8 cellular contexts compared by ENCODE assay signal in the genomic region with DNA sequence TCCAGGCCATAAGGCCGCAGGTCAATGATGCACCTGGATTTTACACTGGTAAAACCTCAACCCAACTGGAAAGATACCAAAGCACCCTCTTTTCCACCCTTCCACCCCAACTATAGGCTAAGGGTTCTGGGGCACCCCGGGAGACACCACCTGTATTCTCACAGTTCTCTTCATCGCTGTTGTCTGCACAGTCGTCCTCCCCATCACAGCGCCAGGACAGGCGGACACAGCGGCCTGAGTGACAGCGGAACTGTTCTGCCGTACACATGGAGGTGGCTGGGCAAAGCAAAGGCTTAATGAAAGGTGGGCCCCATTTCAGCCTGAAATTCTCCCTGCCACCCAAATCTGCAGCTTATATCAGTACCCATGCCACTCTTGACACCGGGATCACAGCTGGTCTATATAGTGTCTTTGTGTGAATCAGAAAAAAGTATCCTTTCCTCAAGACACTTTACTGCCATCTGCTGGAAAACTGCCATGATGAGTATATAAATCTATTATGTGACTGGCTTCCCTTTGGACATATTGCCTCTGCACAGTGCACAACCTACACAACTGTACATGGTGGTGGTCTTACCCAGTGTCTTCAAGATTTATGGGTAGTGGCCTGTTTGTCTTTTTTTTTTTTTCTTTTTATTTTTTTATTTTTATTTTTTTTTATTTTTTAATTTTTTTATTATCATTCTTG. TPM values are rescaled to one million over a fixed set of nuclear protein-coding genes. Genes with fewer than 3 reads are reported as not detected.
DNase-seq lines count a peak whose midpoint lies in the region; ATAC-seq, FAIRE-seq and TF ChIP-seq lines count a peak whose summit lies in the region.

No MANE protein-coding gene starts in this region.

- no peak for TF ChIP-seq RAD21 in GM12878 (IDR thresholded peaks at IDR 0.05; ENCODE audit: insufficient read depth, low read depth, low read length)

- peak overlapping the region; percentile 15 for H3K14ac ChIP-seq in trophoblast cell (ENCODE audit: low read length)

- no TSS peak for BruUV-seq in GM12878 (replicated peaks; lab: Mats Ljungman, UMichigan)

- no peak overlapping the region for H4K12ac ChIP-seq in trophoblast cell (ENCODE audit: low read depth, low read length)

- peak overlapping the region; percentile 26 for H3K18ac ChIP-seq in trophoblast cell (ENCODE audit: low read length)

- CTCF ChIA-PET in GM12878 (lab: Yijun Ruan, JAX), result interaction anchor here (0.7 to 1.8 kb wide), 6 partner anchors 16 to 258 kb away, joined by 3 to 6 read pairs (median 3); a partner anchor contains a TSS

- FAIRE-seq in GM12878 (lab: Jason Lieb, UNC), result peak; percentile 79

- peak; percentile 50 for TF ChIP-seq CTCF in GM12873 (IDR thresholded peaks at IDR 0.05; ENCODE audit: insufficient read depth, low read depth, low read length, missing control alignments)
- peak; percentile 32 to 40 (median 39); a peak in 4 of 6 replicates for TF ChIP-seq CTCF in GM12878 (IDR thresholded peaks at IDR 0.05 in 2 of 3, conservative IDR thresholded peaks at IDR 0.05 in 1 of 3; ENCODE audit: control insufficient read depth in 2 of 3, extremely low read depth in 1 of 3, insufficient read depth in 1 of 3, low read depth in 3 of 3, low read length in 3 of 3)

- in situ Hi-C loops in ACHN (cut with HindIII; ENCODE audit: low pct_ligation_motif_present, low pct_unique_long_range_greater_than_20kb, low sequenced_read_pairs) (no loop called here), GM12878 (cut with MboI) (no loop called here)

- peak; percentile 78 for ATAC-seq in GM12878
- ATAC-seq in GM21528 (IDR thresholded peaks at IDR 0.05; ENCODE audit: low FRiP score, unreplicated experiment), result no peak
- ATAC-seq in GM21360 (IDR thresholded peaks at IDR 0.05; ENCODE audit: unreplicated experiment), result no peak

- H3K9me3 ChIP-seq in GM12878 (replicated peaks; ENCODE audit: control insufficient read depth, insufficient read depth, low read length) (no peaks in the 10 kb centered on the region), trophoblast cell (ENCODE audit: insufficient read depth, low read depth, low read length) (peaks cover 4% of the 10 kb centered on the region)

- SMC1A ChIA-PET in GM12878 (lab: Charles Lee; ENCODE audit: uncharacterized antibody, unreplicated experiment), result no interaction called here

- WGBS in GM12878 (ENCODE audit: insufficient coverage, insufficient replicate concordance, low lambda C conversion rate, missing lambda C conversion rate), result 61% methylated on average over 10 of the region's 10 CpGs
- no CpG with 5 or more reads among the region's 10 CpGs for WGBS in trophoblast cell (ENCODE audit: extremely low coverage, insufficient coverage, insufficient read length)

- no peak overlapping the region for H2AFZ ChIP-seq in GM12878 (ENCODE audit: control insufficient read depth, low read depth, low read length)
- no peak overlapping the region for H2AFZ ChIP-seq in trophoblast cell (ENCODE audit: insufficient read depth, low read length, poor library complexity)

- H3K9ac ChIP-seq in GM12878 (ENCODE audit: control insufficient read depth, insufficient read depth, low read length), result no peak overlapping the region
- no peak overlapping the region for H3K9ac ChIP-seq in trophoblast cell (ENCODE audit: low read length)

- H3K23ac ChIP-seq in trophoblast cell (ENCODE audit: low read length), result no peak overlapping the region

- H4K8ac ChIP-seq in trophoblast cell (ENCODE audit: low read depth, low read length), result peak overlapping the region; percentile 67

- H2BK120ac ChIP-seq in trophoblast cell (ENCODE audit: insufficient read depth, low read length, poor library complexity), result peak overlapping the region; percentile 15

- H3K79me2 ChIP-seq in GM12878 (ENCODE audit: control insufficient read depth, insufficient read depth, low read length) (no peaks in the 10 kb centered on the region), trophoblast cell (ENCODE audit: control insufficient read depth, insufficient read depth, low read length, poor library complexity) (no peaks in the 10 kb centered on the region)

- H3K4ac ChIP-seq in trophoblast cell (ENCODE audit: low read depth, low read length), result peak overlapping the region; percentile 24

- H3K27ac ChIP-seq in GM12878 (ENCODE audit: control insufficient read depth, insufficient read depth) (no peak overlapping the region), trophoblast cell (ENCODE audit: low read depth, low read length) (peak overlapping the region; percentile 14)

- TF ChIP-seq EP300 in GM12878 (IDR thresholded peaks at IDR 0.05; ENCODE audit: borderline replicate concordance in 1 of 2, control insufficient read depth in 1 of 2, low read depth in 2 of 2, low read length in 2 of 2), result no peak

- H3K4me3 ChIP-seq in GM12878 (no peak overlapping the region), trophoblast cell (ENCODE audit: low read depth, low read length) (no peak overlapping the region)

- H3K4me2 ChIP-seq in GM12878 (ENCODE audit: control insufficient read depth, insufficient read depth) (no peak overlapping the region), trophoblast cell (ENCODE audit: low read length) (no peak overlapping the region)

- intact Hi-C loops in GM12878 (cut with micrococcal nuclease; ENCODE audit: unreplicated experiment), result no loop called here

- H3K27me3 ChIP-seq in GM12878 (replicated peaks in 1 of 2; ENCODE audit: control insufficient read depth in 2 of 2, insufficient read depth in 2 of 2, low read length in 1 of 2) (no peaks in the 10 kb centered on the region), trophoblast cell (ENCODE audit: insufficient read depth, low read length) (no peaks in the 10 kb centered on the region)

- TF ChIP-seq POLR2A in GM12878 (IDR thresholded peaks at IDR 0.05; ENCODE audit: low read depth, low read length), result no peak

- RAD21 ChIA-PET in GM12878 (lab: Charles Lee; ENCODE audit: unreplicated experiment), result interaction anchor here (0.9 to 1.1 kb wide), 2 partner anchors 10 to 256 kb away, joined by 3 to 4 read pairs; no protein-coding TSS in a partner anchor

- no peaks in the 10 kb centered on the region for H3K4me1 ChIP-seq in GM12878 (ENCODE audit: control insufficient read depth, insufficient read depth, low read length)
- peaks cover 24 to 32% of the 10 kb centered on the region in 2 experiments for H3K4me1 ChIP-seq in trophoblast cell (ENCODE audit: control insufficient read depth in 1 of 2, insufficient read depth in 2 of 2, low read length in 2 of 2)

- H2AK5ac ChIP-seq in trophoblast cell (ENCODE audit: low read length), result peak overlapping the region; percentile 11

- H3K36me3 ChIP-seq in GM12878 (ENCODE audit: control insufficient read depth in 2 of 2, insufficient read depth in 2 of 2, low read length in 1 of 2) (no peaks in the 10 kb centered on the region), trophoblast cell (ENCODE audit: control insufficient read depth in 1 of 2, insufficient read depth in 2 of 2, low read length in 2 of 2) (peaks cover 12 to 16% of the 10 kb centered on the region in 2 experiments)

- peaks cover 12% of the 10 kb centered on the region for H3K79me1 ChIP-seq in trophoblast cell (ENCODE audit: low read length)

- POLR2A ChIA-PET in GM12878 (lab: Charles Lee), result no interaction called here

- H2BK5ac ChIP-seq in trophoblast cell (ENCODE audit: low read depth, low read length, poor library complexity), result no peak overlapping the region

- H2BK12ac ChIP-seq in trophoblast cell (ENCODE audit: low read length), result no peak overlapping the region

- DNase-seq in ACHN, result peak; percentile 69
- DNase-seq in NCI-H446 treated with DMSO at 0.1 percent for 48 hours (lab: John Stamatoyannopoulos, UW), result peak; percentile 70
- no peak for DNase-seq in GM12878 (ENCODE audit: low read depth, low spot score)
- peak in 1 of 2 donors; percentile 79 for DNase-seq in trophoblast cell
- no peak for DNase-seq in KG1 (lab: John Stamatoyannopoulos, UW)

- H4K91ac ChIP-seq in trophoblast cell (ENCODE audit: low read depth, low read length), result peak overlapping the region; percentile 46

- no peaks in the 10 kb centered on the region for H4K20me1 ChIP-seq in GM12878 (ENCODE audit: control insufficient read depth, insufficient read depth)

RNA-seq across cellular contexts. Expression of a gene that starts 21.5 kb away (rescaled TPM):
- 0.06 TPM in 1 of 2 replicates, not detected in the other for total RNA-seq in GM12878 (2013; cell fraction: nucleolus; rRNA removed)
- under 0.01 TPM in 1 of 2 replicates, not detected in the other for total RNA-seq in GM12878 (2014; rRNA removed)
- total RNA-seq in GM12878 (2014; rRNA removed; fragmentation: Illumina TruSeq; extraction: Trizol), result 0.04 and 0.05 TPM in 2 replicates
- 0.21 TPM in 1 of 2 replicates, not detected in the other for total RNA-seq in GM12878 (2021)
- 0.22 TPM for polyA plus RNA-seq in GM12878 (2011; ENCODE audit: low read depth)
- polyA plus RNA-seq in GM12878 (2011; rRNA removed), result not detected in 2 replicates
- polyA plus RNA-seq in GM12878 (2011; cell fraction: cytosol; rRNA removed), result under 0.01 TPM in 1 of 2 replicates, not detected in the other
- 0.01 and 0.10 TPM in 2 replicates for polyA plus RNA-seq in GM12878 (2011; cell fraction: nucleus; rRNA removed)
- polyA plus RNA-seq in GM12878 (2012), result 0.21 and 0.30 TPM in 2 replicates
- polyA plus RNA-seq in GM12878 (2014; fragmentation: Illumina TruSeq; extraction: Trizol), result 0.06 TPM in 1 of 2 replicates, not detected in the other
- polyA plus RNA-seq in GM12878 (2014; fragmentation: Nextera tagmentation; extraction: Ambion mirVana), result not detected
- polyA plus RNA-seq in GM12878 (2014; rRNA removed), result 0.01 and 0.03 TPM in 2 replicates
- not detected for polyA plus RNA-seq in GM12878 (2016; fragmentation: Nextera tagmentation; extraction: Ambion mirVana)
- 0.05 TPM in 1 of 2 replicates, not detected in the other for polyA minus RNA-seq in GM12878 (2011; rRNA and poly(A)+ RNA removed)
- not detected in 2 replicates for polyA minus RNA-seq in GM12878 (2011; cell fraction: cytosol; rRNA and poly(A)+ RNA removed)
- not detected in 2 replicates for polyA minus RNA-seq in GM12878 (2011; cell fraction: nucleus; rRNA and poly(A)+ RNA removed)
- 6.5 and 6.9 TPM in 2 replicates for polyA plus RNA-seq in trophoblast cell (2013)

RNA-seq across cellular contexts. Expression of a gene that starts 39.7 kb away (rescaled TPM):
- 65.5 and 70.7 TPM in 2 replicates for total RNA-seq in GM12878 (2013; cell fraction: nucleolus; rRNA removed)
- total RNA-seq in GM12878 (2014; rRNA removed) (16.0 and 19.6 TPM in 2 replicates), GM12878 (2014; rRNA removed; fragmentation: Illumina TruSeq; extraction: Trizol) (12.3 and 13.9 TPM in 2 replicates), GM12878 (2021) (15.0 and 16.5 TPM in 2 replicates)
- 12.4 TPM for polyA plus RNA-seq in GM12878 (2011; ENCODE audit: low read depth)
- polyA plus RNA-seq in GM12878 (2011; rRNA removed) (12.0 and 15.6 TPM in 2 replicates), GM12878 (2014; fragmentation: Illumina TruSeq; extraction: Trizol) (13.5 and 18.5 TPM in 2 replicates), GM12878 (2014; fragmentation: Nextera tagmentation; extraction: Ambion mirVana) (1 to 10 TPM; 7.1 to 9.7 TPM), GM12878 (2014; rRNA removed) (18.0 and 19.7 TPM in 2 replicates), GM12878 (2016; fragmentation: Nextera tagmentation; extraction: Ambion mirVana) (10 to 100 TPM; 22.4 to 23.4 TPM)
- polyA plus RNA-seq in GM12878 (2011; cell fraction: cytosol; rRNA removed), result 26.5 and 26.6 TPM in 2 replicates
- polyA plus RNA-seq in GM12878 (2011; cell fraction: nucleus; rRNA removed), result 24.0 and 24.4 TPM in 2 replicates
- 19.7 and 20.9 TPM in 2 replicates for polyA plus RNA-seq in GM12878 (2012)
- polyA minus RNA-seq in GM12878 (2011; rRNA and poly(A)+ RNA removed), result 22.5 and 31.7 TPM in 2 replicates
- polyA minus RNA-seq in GM12878 (2011; cell fraction: cytosol; rRNA and poly(A)+ RNA removed), result 9.5 TPM in 2 replicates
- polyA minus RNA-seq in GM12878 (2011; cell fraction: nucleus; rRNA and poly(A)+ RNA removed), result 17.7 and 28.9 TPM in 2 replicates
- 19.5 and 19.8 TPM in 2 replicates for polyA plus RNA-seq in trophoblast cell (2013)

RNA-seq across cellular contexts. Expression of a gene that starts 50.8 kb away (rescaled TPM):
- 98.4 and 102 TPM in 2 replicates for total RNA-seq in GM12878 (2013; cell fraction: nucleolus; rRNA removed)
- total RNA-seq in GM12878 (2014; rRNA removed) (76.1 and 83.4 TPM in 2 replicates), GM12878 (2014; rRNA removed; fragmentation: Illumina TruSeq; extraction: Trizol) (98.8 and 103 TPM in 2 replicates), GM12878 (2021) (106 and 121 TPM in 2 replicates)
- 27.5 TPM for polyA plus RNA-seq in GM12878 (2011; ENCODE audit: low read depth)
- polyA plus RNA-seq in GM12878 (2011; rRNA removed) (127 and 161 TPM in 2 replicates), GM12878 (2014; fragmentation: Illumina TruSeq; extraction: Trizol) (92.1 and 116 TPM in 2 replicates), GM12878 (2014; fragmentation: Nextera tagmentation; extraction: Ambion mirVana) (10 to 100 TPM; 20.1 to 37.5 TPM), GM12878 (2014; rRNA removed) (64.1 and 66.8 TPM in 2 replicates), GM12878 (2016; fragmentation: Nextera tagmentation; extraction: Ambion mirVana) (10 to 100 TPM; 62.2 to 76.3 TPM)
- 67.8 and 69.5 TPM in 2 replicates for polyA plus RNA-seq in GM12878 (2011; cell fraction: cytosol; rRNA removed)
- polyA plus RNA-seq in GM12878 (2011; cell fraction: nucleus; rRNA removed), result 107 and 130 TPM in 2 replicates
- 24.7 and 36.7 TPM in 2 replicates for polyA plus RNA-seq in GM12878 (2012)
- 109 and 248 TPM in 2 replicates for polyA minus RNA-seq in GM12878 (2011; rRNA and poly(A)+ RNA removed)
- polyA minus RNA-seq in GM12878 (2011; cell fraction: cytosol; rRNA and poly(A)+ RNA removed), result 43.2 and 52.6 TPM in 2 replicates
- 63.6 and 73.7 TPM in 2 replicates for polyA minus RNA-seq in GM12878 (2011; cell fraction: nucleus; rRNA and poly(A)+ RNA removed)
- 72.9 and 73.3 TPM in 2 replicates for polyA plus RNA-seq in trophoblast cell (2013)

Comparison
In these comparisons a context has a peak if more than half of its experiments do, and no peak if none do; other contexts are left out.
1. DNase-seq: peak in ACHN (single experiment) and NCI-H446 treated with DMSO at 0.1 percent for 48 hours (single experiment); none in GM12878 (single experiment) and KG1 (single experiment).